In genomic region chr16:27235055-27235937, GRCh38 we compare ENCODE assay signal across 8 cellular contexts. TPM values are rescaled to one million over a fixed set of nuclear protein-coding genes. Genes with fewer than 3 reads are reported as not detected.
DNase-seq lines count a peak whose midpoint lies in the region; ATAC-seq and TF ChIP-seq lines count a peak whose summit lies in the region.

No MANE protein-coding gene starts in this region.

- no peaks in the 10 kb centered on the region for H3K27me3 ChIP-seq in CD4-positive, CD25-positive, alpha-beta regulatory T cell (ENCODE audit: control insufficient read depth, insufficient read depth, low read length)
- H3K27me3 ChIP-seq in naive thymus-derived CD4-positive, alpha-beta T cell (ENCODE audit: control insufficient read depth in 2 of 2, insufficient read depth in 2 of 2, low read length in 2 of 2) = no peaks in the 10 kb centered on the region

- peaks cover 12% of the 10 kb centered on the region for H3K36me3 Mint-ChIP-seq in CD4-positive, CD25-positive, alpha-beta regulatory T cell
- H3K36me3 Mint-ChIP-seq in naive thymus-derived CD4-positive, alpha-beta T cell = peaks cover 0 to 28% (median 0%) of the 10 kb centered on the region in 5 donors
- H3K36me3 Mint-ChIP-seq in stimulated activated effector memory CD8-positive, alpha-beta T cell treated with anti-CD3 and anti-CD28 coated beads, Interleukin-12 subunit alpha, Interleukin-12 subunit beta, amount 100 ng/mL, for 72 hours = peaks cover 54% of the 10 kb centered on the region

- H3K36me3 ChIP-seq in CD4-positive, CD25-positive, alpha-beta regulatory T cell (ENCODE audit: control insufficient read depth, insufficient read depth, low read length) = no peaks in the 10 kb centered on the region
- H3K36me3 ChIP-seq in naive thymus-derived CD4-positive, alpha-beta T cell (ENCODE audit: control insufficient read depth in 2 of 3, insufficient read depth in 3 of 3, low read length in 3 of 3) = no peaks in the 10 kb centered on the region

- CTCF ChIA-PET in naive thymus-derived CD4-positive, alpha-beta T cell (lab: Charles Lee) = interaction anchor here (0.7 to 9.5 kb wide), 27 partner anchors 8 to 221 kb away, joined by 3 to 107 read pairs (median 6); partner anchors contain the start of genes KDM8 and NSMCE1

- peak overlapping the region; percentile 72 to 93 (median 78) for H3K4me3 Mint-ChIP-seq in CD4-positive, CD25-positive, alpha-beta regulatory T cell
- peak overlapping the region; percentile 77 to 88 (median 84) for H3K4me3 Mint-ChIP-seq in naive thymus-derived CD4-positive, alpha-beta T cell
- peak overlapping the region; percentile 71 for H3K4me3 Mint-ChIP-seq in stimulated activated effector memory CD8-positive, alpha-beta T cell treated with anti-CD3 and anti-CD28 coated beads, Interleukin-12 subunit alpha, Interleukin-12 subunit beta, amount 100 ng/mL, for 72 hours

- peak; percentile 82 to 95 (median 82) for DNase-seq in CD4-positive, CD25-positive, alpha-beta regulatory T cell
- peak; percentile 65 for DNase-seq in HuH-7 (ENCODE audit: low spot score)
- peak; percentile 82 to 86 for DNase-seq in activated T-cell treated with anti-CD3 and anti-CD28 coated beads, Interleukin-2, amount 50 U/mL, for 48 hours
- DNase-seq in naive thymus-derived CD4-positive, alpha-beta T cell = peak; percentile 61 to 97 (median 96)
- DNase-seq in stimulated activated effector memory CD8-positive, alpha-beta T cell treated with anti-CD3 and anti-CD28 coated beads, Interleukin-12 subunit alpha, Interleukin-12 subunit beta, amount 100 ng/mL, for 72 hours (ENCODE audit: low spot score in 2 of 2) = peak; percentile 46 to 83

- intact Hi-C loops in naive thymus-derived CD4-positive, alpha-beta T cell (cut with micrococcal nuclease) = loop anchor here (1.0 to 5.0 kb wide), 20 partner anchors 19 to 1612 kb away; partner anchors contain the start of genes IL21R (in 2 of the 2), KDM8 (in 2 of the 2), NSMCE1 (in 2 of the 2) and TUFM (in 1 of the 2)

- H3K27ac Mint-ChIP-seq in CD4-positive, CD25-positive, alpha-beta regulatory T cell = peak overlapping the region; percentile 92 to 99 (median 98)
- H3K27ac Mint-ChIP-seq in naive thymus-derived CD4-positive, alpha-beta T cell = peak overlapping the region; percentile 91 to 100 (median 99)
- peak overlapping the region; percentile 94 for H3K27ac Mint-ChIP-seq in stimulated activated effector memory CD8-positive, alpha-beta T cell treated with anti-CD3 and anti-CD28 coated beads, Interleukin-12 subunit alpha, Interleukin-12 subunit beta, amount 100 ng/mL, for 72 hours

- H3K4me3 ChIP-seq in CD4-positive, CD25-positive, alpha-beta regulatory T cell (ENCODE audit: low read depth, low read length) = peak overlapping the region; percentile 59
- H3K4me3 ChIP-seq in naive thymus-derived CD4-positive, alpha-beta T cell (ENCODE audit: low read length) = peak overlapping the region; percentile 29

- no peaks in the 10 kb centered on the region for H3K9me3 ChIP-seq in CD4-positive, CD25-positive, alpha-beta regulatory T cell (ENCODE audit: control insufficient read depth in 2 of 2, low read length in 2 of 2)
- no peaks in the 10 kb centered on the region for H3K9me3 ChIP-seq in naive thymus-derived CD4-positive, alpha-beta T cell (ENCODE audit: control insufficient read depth in 2 of 3, low read length in 3 of 3)

- no peaks in the 10 kb centered on the region for H3K9me3 Mint-ChIP-seq in CD4-positive, CD25-positive, alpha-beta regulatory T cell
- H3K9me3 Mint-ChIP-seq in naive thymus-derived CD4-positive, alpha-beta T cell = peaks cover 0 to 3% (median 0%) of the 10 kb centered on the region in 11 donors
- H3K9me3 Mint-ChIP-seq in stimulated activated effector memory CD8-positive, alpha-beta T cell treated with anti-CD3 and anti-CD28 coated beads, Interleukin-12 subunit alpha, Interleukin-12 subunit beta, amount 100 ng/mL, for 72 hours = no peaks in the 10 kb centered on the region

- H3K27me3 Mint-ChIP-seq in CD4-positive, CD25-positive, alpha-beta regulatory T cell = no peaks in the 10 kb centered on the region
- no peaks in the 10 kb centered on the region for H3K27me3 Mint-ChIP-seq in naive thymus-derived CD4-positive, alpha-beta T cell

- peak overlapping the region; percentile 93 for H3K27ac ChIP-seq in CD4-positive, CD25-positive, alpha-beta regulatory T cell (ENCODE audit: insufficient read depth, low read length, poor library complexity, severe bottlenecking)
- peak overlapping the region; percentile 97 for H3K27ac ChIP-seq in naive thymus-derived CD4-positive, alpha-beta T cell (ENCODE audit: low read depth, low read length)

- peaks cover 81% of the 10 kb centered on the region for H3K4me1 ChIP-seq in CD4-positive, CD25-positive, alpha-beta regulatory T cell (ENCODE audit: control insufficient read depth, insufficient read depth, low read length, poor library complexity, severe bottlenecking)
- peaks cover 82 to 84% of the 10 kb centered on the region in 2 donors for H3K4me1 ChIP-seq in naive thymus-derived CD4-positive, alpha-beta T cell (ENCODE audit: control insufficient read depth in 2 of 2, insufficient read depth in 2 of 2, low read length in 2 of 2)

- ATAC-seq in CD4-positive, CD25-positive, alpha-beta regulatory T cell (ENCODE audit: low read depth in 2 of 2) = peak; percentile 49 to 58
- ATAC-seq in esophagus mucosa (peak; percentile 53), GM19023 (IDR thresholded peaks at IDR 0.05; ENCODE audit: unreplicated experiment) (no peak)
- peak; percentile 82 for ATAC-seq in naive thymus-derived CD4-positive, alpha-beta T cell
- ATAC-seq in stimulated activated effector memory CD8-positive, alpha-beta T cell treated with anti-CD3 and anti-CD28 coated beads, Interleukin-12 subunit alpha, Interleukin-12 subunit beta, amount 100 ng/mL, for 72 hours = peak; percentile 59

- peaks cover 30 to 100% (median 60%) of the 10 kb centered on the region in 4 donors for H3K4me1 Mint-ChIP-seq in CD4-positive, CD25-positive, alpha-beta regulatory T cell
- H3K4me1 Mint-ChIP-seq in naive thymus-derived CD4-positive, alpha-beta T cell = peaks cover 70 to 98% (median 90%) of the 10 kb centered on the region in 7 donors
- peaks cover 88% of the 10 kb centered on the region for H3K4me1 Mint-ChIP-seq in stimulated activated effector memory CD8-positive, alpha-beta T cell treated with anti-CD3 and anti-CD28 coated beads, Interleukin-12 subunit alpha, Interleukin-12 subunit beta, amount 100 ng/mL, for 72 hours

- POLR2A ChIA-PET in naive thymus-derived CD4-positive, alpha-beta T cell (lab: Charles Lee) = interaction anchor here (0.7 to 16.3 kb wide), 37 partner anchors 8 to 228 kb away, joined by 3 to 196 read pairs (median 6); partner anchors contain the start of genes IL21R, KDM8 and NSMCE1

TF ChIP-seq in PFSK-1, 5 proteins besides CTCF, POLR2A, EP300 and RAD21:
- TF ChIP-seq TAF1 (IDR thresholded peaks at IDR 0.05; ENCODE audit: borderline replicate concordance, insufficient read depth, low read length) (peak; percentile 49; the same call in 1 of the 2 replicates), SIN3A (IDR thresholded peaks at IDR 0.05; ENCODE audit: borderline replicate concordance, insufficient read depth, low read length) (peak; percentile 91; the same call in 1 of the 2 replicates), POLR2AphosphoS5 (IDR thresholded peaks at IDR 0.05; ENCODE audit: low read depth, low read length) (peak; percentile 55; the same call in 1 of the 2 replicates), FOXP2 (optimal IDR thresholded peaks at IDR 0.05; ENCODE audit: borderline replicate concordance, extremely low read depth, extremely low read length, insufficient read depth) (peak; percentile 83), REST (IDR thresholded peaks at IDR 0.05; ENCODE audit: insufficient read depth in 1 of 2, low read depth in 2 of 2, low read length in 2 of 2) (0 out of 4 replicates have a peak, but pooled peaks of 1 of the 2 experiments have one; percentile 39)

RNA-seq across cellular contexts. Expression of gene KDM8, which starts 32.0 kb away (rescaled TPM):
- 14.7 TPM for total RNA-seq in CD4-positive, CD25-positive, alpha-beta regulatory T cell
- 1 to 10 TPM; 2.8 to 8.8 (median 4.3) TPM for polyA plus RNA-seq in CD4-positive, CD25-positive, alpha-beta regulatory T cell
- polyA plus RNA-seq in PFSK-1 (2012; ENCODE audit: insufficient read length, low read depth) = 4.7 TPM
- 3.9 TPM for total RNA-seq in esophagus mucosa
- total RNA-seq in naive thymus-derived CD4-positive, alpha-beta T cell = 10 to 100 TPM; 15.6 to 34.4 (median 19.0) TPM
- polyA plus RNA-seq in naive thymus-derived CD4-positive, alpha-beta T cell = 10 to 100 TPM in 1 of 2 donors, 1 to 10 TPM in 1; 10.0 to 15.4 TPM

RNA-seq across cellular contexts. Expression of gene NSMCE1, which starts 33.3 kb away (rescaled TPM):
- total RNA-seq in CD4-positive, CD25-positive, alpha-beta regulatory T cell = 40.0 TPM
- polyA plus RNA-seq in CD4-positive, CD25-positive, alpha-beta regulatory T cell = 100 to 1,000 TPM; 128 to 156 (median 138) TPM
- 56.2 TPM for polyA plus RNA-seq in PFSK-1 (2012; ENCODE audit: insufficient read length, low read depth)
- total RNA-seq in esophagus mucosa = 46.8 TPM
- 100 to 1,000 TPM in 1 of 5 experiments, 10 to 100 TPM in 4; 45.5 to 106 (median 70.2) TPM for total RNA-seq in naive thymus-derived CD4-positive, alpha-beta T cell
- 100 to 1,000 TPM; 200 to 220 TPM for polyA plus RNA-seq in naive thymus-derived CD4-positive, alpha-beta T cell
